In genomic region chr18:22346342-22346967, GRCh38 we compare ENCODE assay signal across 9 cellular contexts.
DNase-seq lines count a peak whose midpoint lies in the region; ATAC-seq and TF ChIP-seq lines count a peak whose summit lies in the region.
"Had no signal": no experiment of that assay in that cellular context is flagged by ENCODE, and none has a peak within 500 bp of the region (broad histone marks: within the 10 kb centered on the region; RNA-seq: fewer than 3 reads in every experiment).

No MANE protein-coding gene starts in this region.

- H3K4ac ChIP-seq in mesenchymal stem cell (ENCODE audit: low read depth in 1 of 2, low read length in 2 of 2): peak overlapping the region in 1 of 2 experiments; percentile 9

- peak overlapping the region in 1 of 2 experiments; percentile 7 for H2BK12ac ChIP-seq in mesenchymal stem cell (ENCODE audit: low read length in 2 of 2)

- H3K27ac Mint-ChIP-seq in stimulated activated naive CD8-positive, alpha-beta T cell treated with anti-CD3 and anti-CD28 coated beads, Interleukin-15, Interleukin-2, amounts not matched to agents 100 ng/mL and 50 ng/mL, for 24 hours: no peak overlapping the region
- H3K27ac Mint-ChIP-seq: activated B cell treated with CpG ODN at 0.5 μM for 24 hours had no signal

- H4K8ac ChIP-seq in mesenchymal stem cell (ENCODE audit: low read length): peak overlapping the region; percentile 87

- H3K9ac ChIP-seq in mesenchymal stem cell (ENCODE audit: low read length): peak overlapping the region; percentile 30

- H3K27ac ChIP-seq in mesenchymal stem cell (ENCODE audit: low read length, poor library complexity, severe bottlenecking): no peak overlapping the region
- peak overlapping the region in 1 of 2 donors; percentile 55 for H3K27ac ChIP-seq in aorta (ENCODE audit: low read depth in 1 of 2, low read length in 2 of 2)

- no peak for TF ChIP-seq CTCF in choroid plexus epithelial cell (conservative IDR thresholded peaks at IDR 0.05; ENCODE audit: low read depth, low read length)

- no peak overlapping the region for H2BK5ac ChIP-seq in mesenchymal stem cell (ENCODE audit: low read depth, low read length, poor library complexity, severe bottlenecking)

- WGBS in mesenchymal stem cell: no CpG with 5 or more reads among the region's 2 CpGs
- 6 to 7% methylated on average over 2 of the region's 2 CpGs for WGBS in aorta, 2 donors

- peak overlapping the region; percentile 40 to 76 for H3K18ac ChIP-seq in mesenchymal stem cell (ENCODE audit: low read depth in 1 of 2, low read length in 2 of 2)

- peak overlapping the region; percentile 2 for H4K91ac ChIP-seq in mesenchymal stem cell (ENCODE audit: low read length)

- DNase-seq in stimulated activated naive CD8-positive, alpha-beta T cell treated with anti-CD3 and anti-CD28 coated beads, Interleukin-15, Interleukin-2, amounts not matched to agents 100 U/mL and 50 U/mL, for 24 hours: no peak
- peak; percentile 86 for DNase-seq in choroid plexus epithelial cell (ENCODE audit: low read depth)
- peak; percentile 69 for DNase-seq in mesenchymal stem cell
- peak; percentile 80 to 82 for DNase-seq in aorta
- no peak for DNase-seq in NCI-H748 (lab: John Stamatoyannopoulos, UW; ENCODE audit: unreplicated experiment)
- no peak for DNase-seq in COR-L47 (lab: John Stamatoyannopoulos, UW)
- DNase-seq in NCI-H2196 treated with DMSO at 0.1 percent for 48 hours (lab: John Stamatoyannopoulos, UW; ENCODE audit: unreplicated experiment): no peak
- DNase-seq: activated B cell treated with CpG ODN at 0.5 μM for 24 hours had no signal

- H3K36me3 Mint-ChIP-seq in stimulated activated naive CD8-positive, alpha-beta T cell treated with anti-CD3 and anti-CD28 coated beads, Interleukin-15, Interleukin-2, amounts not matched to agents 100 ng/mL and 50 ng/mL, for 24 hours (ENCODE audit: low read depth): no peaks in the 10 kb centered on the region

- H2BK120ac ChIP-seq in mesenchymal stem cell (ENCODE audit: low read depth, low read length): peak overlapping the region; percentile 39

- no peak overlapping the region for H3K4me2 ChIP-seq in mesenchymal stem cell (ENCODE audit: low read length, poor library complexity, severe bottlenecking)

- H2BK15ac ChIP-seq in mesenchymal stem cell (ENCODE audit: low read depth, poor library complexity, severe bottlenecking): no peak overlapping the region

- intact Hi-C loops in aorta (cut with DNase I): loop anchor here (5.0 kb wide), 5 partner anchors 76 to 211 kb away; no protein-coding TSS in a partner anchor

- no peaks in the 10 kb centered on the region for H3K79me1 ChIP-seq in mesenchymal stem cell (replicated peaks; ENCODE audit: low read length, poor library complexity, severe bottlenecking)

- peaks cover 43% of the 10 kb centered on the region for H3K27me3 Mint-ChIP-seq in stimulated activated naive CD8-positive, alpha-beta T cell treated with anti-CD3 and anti-CD28 coated beads, Interleukin-15, Interleukin-2, amounts not matched to agents 100 ng/mL and 50 ng/mL, for 24 hours

- peaks cover 72% of the 10 kb centered on the region for H3K4me1 Mint-ChIP-seq in stimulated activated naive CD8-positive, alpha-beta T cell treated with anti-CD3 and anti-CD28 coated beads, Interleukin-15, Interleukin-2, amounts not matched to agents 100 ng/mL and 50 ng/mL, for 24 hours (ENCODE audit: low read depth)
- H3K4me1 Mint-ChIP-seq: activated B cell treated with CpG ODN at 0.5 μM for 24 hours had no signal

- no peak overlapping the region for H2AFZ ChIP-seq in mesenchymal stem cell (ENCODE audit: low read depth, low read length)

- no peak overlapping the region for H3K14ac ChIP-seq in mesenchymal stem cell (ENCODE audit: low read length in 2 of 2)

- H3K4me1 ChIP-seq in mesenchymal stem cell (ENCODE audit: control insufficient read depth, insufficient read depth, low read depth, low read length) (peaks cover 15% of the 10 kb centered on the region), aorta (ENCODE audit: control insufficient read depth in 1 of 2, insufficient read depth in 2 of 2, low read length in 2 of 2) (peaks cover 0 to 2% of the 10 kb centered on the region in 2 donors)

- H3K4me3 ChIP-seq in choroid plexus epithelial cell (ENCODE audit: low read depth, low read length) (no peak overlapping the region), mesenchymal stem cell (ENCODE audit: insufficient read depth in 1 of 2, low read depth in 1 of 2, low read length in 2 of 2) (peak overlapping the region in 1 of 2 experiments; percentile 16), aorta (ENCODE audit: low read length in 2 of 2) (no peak overlapping the region)

- no peaks in the 10 kb centered on the region for H3K9me3 Mint-ChIP-seq in stimulated activated naive CD8-positive, alpha-beta T cell treated with anti-CD3 and anti-CD28 coated beads, Interleukin-15, Interleukin-2, amounts not matched to agents 100 ng/mL and 50 ng/mL, for 24 hours
- H3K9me3 Mint-ChIP-seq: activated B cell treated with CpG ODN at 0.5 μM for 24 hours had no signal

- no peaks in the 10 kb centered on the region for H3K9me3 ChIP-seq in mesenchymal stem cell (ENCODE audit: control insufficient read depth, low read length)
- H3K9me3 ChIP-seq in aorta (ENCODE audit: control insufficient read depth, low read length): no peaks in the 10 kb centered on the region

- no peak for ATAC-seq in stimulated activated naive CD8-positive, alpha-beta T cell treated with anti-CD3 and anti-CD28 coated beads, Interleukin-15, Interleukin-2, amounts not matched to agents 100 U/mL and 50 U/mL, for 24 hours
- peak; percentile 5 for ATAC-seq in aorta (ENCODE audit: low FRiP score)

- no peaks in the 10 kb centered on the region for H3K36me3 ChIP-seq in mesenchymal stem cell (ENCODE audit: control insufficient read depth in 1 of 2, insufficient read depth in 2 of 2, low read depth in 1 of 2, low read length in 2 of 2)
- no peaks in the 10 kb centered on the region for H3K36me3 ChIP-seq in aorta (ENCODE audit: control insufficient read depth in 1 of 2, insufficient read depth in 2 of 2, low read length in 1 of 2)

- H2AK5ac ChIP-seq in mesenchymal stem cell (ENCODE audit: low read length, severe bottlenecking): no peak overlapping the region

- H3K27me3 ChIP-seq in mesenchymal stem cell (ENCODE audit: control insufficient read depth in 1 of 2, insufficient read depth in 1 of 2, low read length in 2 of 2) (peaks cover 31 to 54% of the 10 kb centered on the region in 2 experiments), aorta (ENCODE audit: control insufficient read depth in 1 of 2, insufficient read depth in 2 of 2, low read length in 1 of 2) (no peaks in the 10 kb centered on the region)

- H3K23ac ChIP-seq in mesenchymal stem cell (ENCODE audit: low read length in 2 of 2): no peak overlapping the region

- peak overlapping the region; percentile 74 for H3K4me3 Mint-ChIP-seq in stimulated activated naive CD8-positive, alpha-beta T cell treated with anti-CD3 and anti-CD28 coated beads, Interleukin-15, Interleukin-2, amounts not matched to agents 100 ng/mL and 50 ng/mL, for 24 hours
- H3K4me3 Mint-ChIP-seq: activated B cell treated with CpG ODN at 0.5 μM for 24 hours had no signal

Comparison
In these comparisons a context has a peak if more than half of its experiments do, and no peak if none do; other contexts are left out.
1. DNase-seq: peak in choroid plexus epithelial cell (single experiment), mesenchymal stem cell (single experiment) and aorta (2 of 2); none in stimulated activated naive CD8-positive, alpha-beta T cell treated with anti-CD3 and anti-CD28 coated beads, Interleukin-15, Interleukin-2, amounts not matched to agents 100 U/mL and 50 U/mL, for 24 hours (single experiment), NCI-H748 (single experiment), COR-L47 (single experiment) and NCI-H2196 treated with DMSO at 0.1 percent for 48 hours (single experiment).